8 cellular contexts compared by ENCODE assay signal in genomic region chr1:97920275-97920831, GRCh38. TPM values are rescaled to one million over a fixed set of nuclear protein-coding genes. Genes with fewer than 3 reads are reported as not detected.
DNase-seq lines count a peak whose midpoint lies in the region; ATAC-seq and TF ChIP-seq lines count a peak whose summit lies in the region.

No MANE protein-coding gene starts in this region.

- H3K4me1 ChIP-seq in foreskin keratinocyte (peaks cover 5% of the 10 kb centered on the region), neutrophil (ENCODE audit: control insufficient read depth in 1 of 2, insufficient read depth in 1 of 2, low read depth in 1 of 2, low read length in 1 of 2) (peaks cover 39 to 51% of the 10 kb centered on the region in 2 experiments)

- DNase-seq in activated CD4-positive, alpha-beta T cell treated with anti-CD3 and anti-CD28 coated beads for 4 hours, result peak; percentile 58 to 69
- no peak for DNase-seq in activated CD4-positive, alpha-beta T cell treated with anti-CD3 and anti-CD28 coated beads for 1 hour
- DNase-seq in HL-60 (ENCODE audit: low read depth in 1 of 2, low spot score in 1 of 2) (peak in 1 of 2 experiments; percentile 7), WERI-Rb-1 (no peak), foreskin keratinocyte (peak in 1 of 2 donors; percentile 38), GM03348 (ENCODE audit: low spot score) (no peak)

- H3K27me3 ChIP-seq in HL-60 (ENCODE audit: insufficient read depth, poor library complexity, severe bottlenecking), result peaks cover 9% of the 10 kb centered on the region
- no peaks in the 10 kb centered on the region for H3K27me3 ChIP-seq in WERI-Rb-1 (ENCODE audit: insufficient read depth, low read depth, severe bottlenecking)
- no peaks in the 10 kb centered on the region for H3K27me3 ChIP-seq in foreskin keratinocyte
- H3K27me3 ChIP-seq in neutrophil, result no peaks in the 10 kb centered on the region

- no peak for TF ChIP-seq CTCF in HL-60 (IDR thresholded peaks at IDR 0.05; ENCODE audit: insufficient read depth, low read length)
- TF ChIP-seq CTCF in WERI-Rb-1 (IDR thresholded peaks at IDR 0.05; ENCODE audit: low read depth, low read length), result no peak
- no peak for TF ChIP-seq CTCF in foreskin keratinocyte (conservative IDR thresholded peaks at IDR 0.05)
- TF ChIP-seq CTCF in neutrophil (IDR thresholded peaks at IDR 0.05), result no peak

- H3K36me3 ChIP-seq in WERI-Rb-1, result no peaks in the 10 kb centered on the region
- H3K36me3 ChIP-seq in neutrophil, result peaks cover 3% of the 10 kb centered on the region

- H3K4me3 ChIP-seq in HL-60 (replicated peaks; ENCODE audit: insufficient read depth, low read length) (peak overlapping the region; percentile 81), WERI-Rb-1 (ENCODE audit: low read depth, low read length) (peak overlapping the region; percentile 82), neutrophil (ENCODE audit: low read depth in 1 of 2, low read length in 1 of 2) (peak overlapping the region; percentile 77 to 89)

- ATAC-seq in foreskin keratinocyte (peak; percentile 34), GM21515 (IDR thresholded peaks at IDR 0.05; ENCODE audit: unreplicated experiment) (no peak)

- H3K27ac ChIP-seq in HL-60 (replicated peaks) (peak overlapping the region; percentile 41; the same call in 1 of the 2 replicates), WERI-Rb-1 (peak overlapping the region; percentile 70), foreskin keratinocyte (no peak overlapping the region), neutrophil (peak overlapping the region; percentile 94)

- H3K9me3 ChIP-seq in WERI-Rb-1 (ENCODE audit: severe bottlenecking) (no peaks in the 10 kb centered on the region), neutrophil (no peaks in the 10 kb centered on the region)

RNA-seq across cellular contexts. Expression of gene DPYD, which starts 0.5 kb away (rescaled TPM):
- total RNA-seq in foreskin keratinocyte, result 2.8 and 3.0 TPM in 2 replicates
- polyA plus RNA-seq in foreskin keratinocyte, result 0.71 and 0.94 TPM in 2 replicates

Comparison
In these comparisons a context has a peak if more than half of its experiments do, and no peak if none do; other contexts are left out.
1. DNase-seq: peak in activated CD4-positive, alpha-beta T cell treated with anti-CD3 and anti-CD28 coated beads for 4 hours (2 of 2); none in activated CD4-positive, alpha-beta T cell treated with anti-CD3 and anti-CD28 coated beads for 1 hour (single experiment), WERI-Rb-1 (single experiment) and GM03348 (single experiment).
2. Peak in every context shown above with its lines, with median percentiles within 50 percentile points of each other: H3K4me3 ChIP-seq.